Comparison of ENCODE assay signal across 9 cellular contexts in the genomic region with DNA sequence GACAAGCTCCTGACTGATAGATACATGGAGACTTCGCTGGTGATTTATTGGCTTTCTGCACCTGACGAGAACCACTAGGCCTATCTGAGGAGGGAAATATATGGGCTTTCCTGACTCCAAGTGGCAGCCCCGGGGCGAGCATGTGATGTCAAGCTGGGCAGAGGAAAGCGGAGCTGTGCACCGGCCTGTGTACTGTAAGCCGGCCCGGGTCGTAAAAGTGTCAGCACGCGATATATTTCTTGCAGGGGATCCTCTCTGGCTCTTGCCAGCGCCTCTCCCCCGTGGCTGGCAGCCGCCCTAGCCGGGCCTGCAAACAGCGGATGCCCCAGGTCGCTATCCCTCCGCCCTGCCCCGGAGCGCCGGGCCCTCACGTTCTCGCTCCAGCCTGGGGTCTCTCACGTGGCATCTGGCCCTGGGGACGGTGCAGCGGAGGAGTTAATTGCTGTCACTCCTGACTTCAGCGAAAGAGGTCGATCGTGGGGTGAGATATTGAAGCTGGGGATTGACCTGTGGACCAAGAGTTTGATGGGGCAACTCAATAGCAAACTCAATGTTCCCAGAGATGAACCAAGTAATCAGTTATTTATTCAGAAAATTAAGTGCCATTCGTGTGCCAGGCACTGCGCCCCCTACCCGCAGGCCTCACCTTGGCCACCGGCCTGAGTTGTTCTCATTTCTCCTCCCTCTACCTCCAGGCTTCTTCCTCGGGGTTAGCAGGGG. TPM values are rescaled to one million over a fixed set of nuclear protein-coding genes. Genes with fewer than 3 reads are reported as not detected.
A peak's percentile ranks its signal among the peaks of the same experiment; 100 is the strongest.
DNase-seq lines count a peak whose midpoint lies in the region; ATAC-seq and TF ChIP-seq lines count a peak whose summit lies in the region.
"Had no signal": no experiment of that assay in that cellular context is flagged by ENCODE, and none has a peak within 500 bp of the region (broad histone marks: within the 10 kb centered on the region; RNA-seq: fewer than 3 reads in every experiment).

No MANE protein-coding gene starts in this region.

- peak overlapping the region; percentile 89 for H3K4me3 Mint-ChIP-seq in CD4-positive, alpha-beta T cell
- peak overlapping the region; percentile 79 for H3K4me3 Mint-ChIP-seq in central memory CD8-positive, alpha-beta T cell

- in situ Hi-C loops in SK-MEL-5 (cut with HindIII; ENCODE audit: low pct_unique_long_range_greater_than_20kb, low sequenced_read_pairs): no loop called here

- H3K9me3 ChIP-seq in CD4-positive, alpha-beta T cell (ENCODE audit: control insufficient read depth, low read length): no peaks in the 10 kb centered on the region

- H3K27ac Mint-ChIP-seq in CD4-positive, alpha-beta T cell: no peak overlapping the region
- H3K27ac Mint-ChIP-seq in central memory CD8-positive, alpha-beta T cell (ENCODE audit: low read depth): peak overlapping the region; percentile 58

- peaks cover 20% of the 10 kb centered on the region for H3K4me1 Mint-ChIP-seq in CD4-positive, alpha-beta T cell (ENCODE audit: low read depth)
- peaks cover 26% of the 10 kb centered on the region for H3K4me1 Mint-ChIP-seq in central memory CD8-positive, alpha-beta T cell

- peaks cover 37% of the 10 kb centered on the region for H3K27me3 Mint-ChIP-seq in CD4-positive, alpha-beta T cell
- no peaks in the 10 kb centered on the region for H3K27me3 Mint-ChIP-seq in central memory CD8-positive, alpha-beta T cell

- no peaks in the 10 kb centered on the region for H3K9me3 Mint-ChIP-seq in CD4-positive, alpha-beta T cell
- no peaks in the 10 kb centered on the region for H3K9me3 Mint-ChIP-seq in central memory CD8-positive, alpha-beta T cell

- intact Hi-C loops in CD4-positive, alpha-beta T cell (cut with DNase I, micrococcal nuclease): no loop called here

- H3K27ac ChIP-seq in CD4-positive, alpha-beta T cell (ENCODE audit: low read depth, low read length): no peak overlapping the region

- TF ChIP-seq CTCF in CD4-positive, alpha-beta T cell (IDR thresholded peaks at IDR 0.05): peak; percentile 68
- TF ChIP-seq CTCF in omental fat pad (IDR thresholded peaks at IDR 0.05): no peak

- no peaks in the 10 kb centered on the region for H3K36me3 Mint-ChIP-seq in CD4-positive, alpha-beta T cell (ENCODE audit: low read depth)
- H3K36me3 Mint-ChIP-seq in central memory CD8-positive, alpha-beta T cell (ENCODE audit: insufficient read depth): no peaks in the 10 kb centered on the region

- peak in 6 of 10 experiments; percentile 4 to 35 (median 12) for DNase-seq in CD4-positive, alpha-beta T cell
- DNase-seq in SK-MEL-5 (ENCODE audit: low read depth, low spot score) (peak; percentile 42), kidney tubule cell (ENCODE audit: low spot score) (peak; percentile 51), omental fat pad (ENCODE audit: low spot score) (no peak)
- DNase-seq in central memory CD8-positive, alpha-beta T cell (ENCODE audit: low spot score in 2 of 2): no peak
- peak; percentile 36 to 53 for DNase-seq in stimulated activated CD4-positive, alpha-beta T cell treated with anti-CD3 and anti-CD28 coated beads, Interleukin-2, amount 100 ng/mL, for 24 hours

- ATAC-seq in CD4-positive, alpha-beta T cell (ENCODE audit: poor library complexity): peak; percentile 32
- peak; percentile 31 for ATAC-seq in HG02884 (IDR thresholded peaks at IDR 0.05; ENCODE audit: unreplicated experiment)
- peak; percentile 41 for ATAC-seq in central memory CD8-positive, alpha-beta T cell (replicated peaks; ENCODE audit: extremely low read depth, poor library complexity, severe bottlenecking)
- no peak for ATAC-seq in omental fat pad (ENCODE audit: low FRiP score)
- ATAC-seq in GM18870 (IDR thresholded peaks at IDR 0.05; ENCODE audit: unreplicated experiment): no peak

- CTCF ChIA-PET in CD4-positive, alpha-beta T cell (lab: Charles Lee): no interaction called here

- H3K27me3 ChIP-seq in CD4-positive, alpha-beta T cell (ENCODE audit: control insufficient read depth, insufficient read depth, low read length): no peaks in the 10 kb centered on the region

- POLR2A ChIA-PET in CD4-positive, alpha-beta T cell (lab: Charles Lee): no interaction called here

RNA-seq across cellular contexts. Expression of gene HAO2, which starts 41.0 kb away (rescaled TPM):
- total RNA-seq in CD4-positive, alpha-beta T cell: not detected
- 0.21 and 0.43 TPM in 2 replicates for total RNA-seq in SK-MEL-5 (2014; rRNA removed; shearing (Covaris generic))
- 0.14 and 0.38 TPM in 2 replicates for polyA plus RNA-seq in SK-MEL-5 (2015; cell fraction: cytosol; rRNA removed)
- polyA plus RNA-seq in SK-MEL-5 (2015; cell fraction: nucleus; rRNA removed): 0.74 and 10.4 TPM in 2 replicates
- total RNA-seq in omental fat pad: not detected
- total RNA-seq: glomerular endothelial cell had no signal

Comparison
In these comparisons a context has a peak if more than half of its experiments do, and no peak if none do; other contexts are left out.
1. ATAC-seq: peak in CD4-positive, alpha-beta T cell (single experiment), HG02884 (single experiment) and central memory CD8-positive, alpha-beta T cell (single experiment); none in omental fat pad (single experiment) and GM18870 (single experiment).
2. DNase-seq: peak in CD4-positive, alpha-beta T cell (6 of 10), SK-MEL-5 (single experiment), kidney tubule cell (single experiment) and stimulated activated CD4-positive, alpha-beta T cell treated with anti-CD3 and anti-CD28 coated beads, Interleukin-2, amount 100 ng/mL, for 24 hours (2 of 2); none in central memory CD8-positive, alpha-beta T cell (0 of 2) and omental fat pad (single experiment).